ENCODE assay signal across 19 cellular contexts in the genomic region with DNA sequence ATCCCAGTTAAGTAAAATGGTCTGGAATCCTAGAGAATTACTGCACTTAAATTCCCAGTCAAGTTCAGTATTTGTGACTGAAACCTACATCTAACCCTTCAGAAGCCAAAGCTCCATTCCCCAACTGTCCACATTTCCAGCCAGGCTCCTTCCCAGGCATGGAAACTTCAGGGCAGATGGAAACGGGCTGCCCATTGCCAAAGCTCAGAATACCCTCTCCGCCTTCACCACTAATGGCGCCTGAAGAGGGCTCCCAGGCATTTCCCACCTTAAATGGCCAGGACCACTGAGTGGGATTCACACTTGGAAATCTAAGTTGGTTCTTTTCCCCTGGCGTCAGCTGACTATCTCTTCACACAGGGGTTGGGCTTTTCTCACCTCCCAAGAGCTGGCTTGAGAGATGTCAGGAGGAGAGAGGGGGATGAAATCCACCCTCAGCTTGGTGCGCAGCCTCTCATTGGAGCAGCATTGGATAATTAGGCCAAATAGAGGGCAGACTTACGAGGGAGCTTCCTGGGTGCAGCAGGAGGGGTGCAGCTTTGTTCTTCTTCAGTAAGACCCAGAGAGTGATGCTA.
A peak's percentile ranks its signal among the peaks of the same experiment; 100 is the strongest.
DNase-seq lines count a peak whose midpoint lies in the region; ATAC-seq and TF ChIP-seq lines count a peak whose summit lies in the region.
"Had no signal": no experiment of that assay in that cellular context is flagged by ENCODE, and none has a peak within 500 bp of the region (broad histone marks: within the 10 kb centered on the region; RNA-seq: fewer than 3 reads in every experiment).

No MANE protein-coding gene starts in this region.

- no peak overlapping the region for H3K9ac ChIP-seq in colonic mucosa (ENCODE audit: low read depth in 2 of 2, low read length in 2 of 2)

- peaks cover 9% of the 10 kb centered on the region for H3K9me3 ChIP-seq in left ventricle myocardium inferior (replicated peaks)
- peaks cover 0 to 11% (median 0%) of the 10 kb centered on the region in 11 donors for H3K9me3 ChIP-seq in heart right ventricle
- no peaks in the 10 kb centered on the region for H3K9me3 ChIP-seq in esophagus squamous epithelium
- no peaks in the 10 kb centered on the region for H3K9me3 ChIP-seq in gastrocnemius medialis
- H3K9me3 ChIP-seq in vagina, result no peaks in the 10 kb centered on the region
- no peaks in the 10 kb centered on the region for H3K9me3 ChIP-seq in colonic mucosa

- H3K27ac ChIP-seq in left ventricle myocardium inferior (replicated peaks) (peak overlapping the region; percentile 50), heart right ventricle (peak overlapping the region in 1 of 10 donors; percentile 22), esophagus squamous epithelium (peak overlapping the region in 3 of 4 donors; percentile 33 to 62 (median 57)), gastrocnemius medialis (peak overlapping the region in 3 of 4 donors; percentile 41 to 68 (median 59)), vagina (peak overlapping the region; percentile 6), colonic mucosa (no peak overlapping the region)

- H3K4me1 ChIP-seq in left ventricle myocardium inferior, result no peaks in the 10 kb centered on the region
- H3K4me1 ChIP-seq in heart right ventricle, result no peaks in the 10 kb centered on the region
- peaks cover 0 to 6% (median 0%) of the 10 kb centered on the region in 3 donors for H3K4me1 ChIP-seq in esophagus squamous epithelium
- H3K4me1 ChIP-seq in gastrocnemius medialis, result peaks cover 0 to 7% of the 10 kb centered on the region in 2 donors
- no peaks in the 10 kb centered on the region for H3K4me1 ChIP-seq in vagina
- H3K4me1 ChIP-seq in colonic mucosa, result no peaks in the 10 kb centered on the region

- H3K27me3 ChIP-seq in left ventricle myocardium inferior (ENCODE audit: low read depth) (peaks cover 92% of the 10 kb centered on the region), heart right ventricle (peaks cover 0 to 51% (median 34%) of the 10 kb centered on the region in 7 donors), esophagus squamous epithelium (peaks cover 0 to 81% (median 1%) of the 10 kb centered on the region in 4 donors), gastrocnemius medialis (peaks cover 0 to 10% (median 4%) of the 10 kb centered on the region in 3 donors), vagina (no peaks in the 10 kb centered on the region), colonic mucosa (no peaks in the 10 kb centered on the region)

- TF ChIP-seq POLR2A in esophagus squamous epithelium (IDR thresholded peaks at IDR 0.05) (no peak), gastrocnemius medialis (IDR thresholded peaks at IDR 0.05) (no peak), vagina (IDR thresholded peaks at IDR 0.05) (no peak)

- intact Hi-C loops in left ventricle myocardium inferior (cut with micrococcal nuclease) (no loop called here), heart right ventricle (cut with DNase I) (no loop called here), esophagus squamous epithelium (cut with DNase I) (no loop called here), gastrocnemius medialis (cut with DNase I; ENCODE audit: low total_unique reads) (no loop called here), vagina (cut with DNase I) (no loop called here), colonic mucosa (cut with DNase I) (no loop called here)

- DNase-seq in left ventricle myocardium inferior (no peak), heart right ventricle (no peak), esophagus squamous epithelium (lab: John Stamatoyannopoulos, UW) (no peak), gastrocnemius medialis (no peak), vagina (ENCODE audit: extremely low spot score in 2 of 2) (no peak), RPMI8226 (no peak), GM13976 (ENCODE audit: low spot score) (no peak), colonic mucosa (no peak)
- DNase-seq: C1 segment of cervical spinal cord, DND-41, GOT3, MV-4-11, NCI-H1436, NCI-H2029 treated with DMSO at 0.1 percent for 48 hours, NCI-H2171 treated with DMSO at 0.1 percent for 48 hours, NCI-H446 treated with DMSO at 0.1 percent for 48 hours, NCI-H774, PC-3 had no signal

- TF ChIP-seq CTCF in left ventricle myocardium inferior (IDR thresholded peaks at IDR 0.05; ENCODE audit: borderline replicate concordance), result no peak
- TF ChIP-seq CTCF in heart right ventricle (IDR thresholded peaks at IDR 0.05), result no peak
- no peak for TF ChIP-seq CTCF in esophagus squamous epithelium (IDR thresholded peaks at IDR 0.05)
- TF ChIP-seq CTCF in gastrocnemius medialis (IDR thresholded peaks at IDR 0.05 in 4 of 5, conservative IDR thresholded peaks at IDR 0.05 in 1 of 5), result no peak
- no peak for TF ChIP-seq CTCF in vagina (IDR thresholded peaks at IDR 0.05)
- TF ChIP-seq CTCF in GM13976 (IDR thresholded peaks at IDR 0.05; ENCODE audit: borderline replicate concordance, control extremely low read depth, extremely low read depth, insufficient read depth, missing control alignments), result no peak
- no peak for TF ChIP-seq CTCF in colonic mucosa (IDR thresholded peaks at IDR 0.05)

- WGBS in heart right ventricle, 2 donors, result 80% methylated on average over 6 of the region's 6 CpGs
- 68 to 89% methylated on average over 6 of the region's 6 CpGs for WGBS in esophagus squamous epithelium, 2 donors

- H3K36me3 ChIP-seq in left ventricle myocardium inferior (no peaks in the 10 kb centered on the region), heart right ventricle (no peaks in the 10 kb centered on the region), esophagus squamous epithelium (no peaks in the 10 kb centered on the region), gastrocnemius medialis (no peaks in the 10 kb centered on the region), vagina (no peaks in the 10 kb centered on the region), colonic mucosa (no peaks in the 10 kb centered on the region)

- H3K4me3 ChIP-seq in left ventricle myocardium inferior, result no peak overlapping the region
- no peak overlapping the region for H3K4me3 ChIP-seq in heart right ventricle
- H3K4me3 ChIP-seq in esophagus squamous epithelium, result no peak overlapping the region
- no peak overlapping the region for H3K4me3 ChIP-seq in gastrocnemius medialis
- H3K4me3 ChIP-seq in vagina, result no peak overlapping the region
- no peak overlapping the region for H3K4me3 ChIP-seq in colonic mucosa
- H3K4me3 ChIP-seq: K562 had no signal

- in situ Hi-C loops in gastrocnemius medialis (cut with MboI; ENCODE audit: low sequenced_read_pairs in 4 of 4), result no loop called here
- in situ Hi-C loops in GM13976 (cut with MboI; ENCODE audit: low sequenced_read_pairs, unreplicated experiment), result no loop called here

- ATAC-seq in heart right ventricle (no peak), gastrocnemius medialis (no peak)
- ATAC-seq: K562, PC-3 had no signal
